ENCODE assay signal across 13 cellular contexts in genomic region chr2:233466991-233467603, GRCh38.
DNase-seq lines count a peak whose midpoint lies in the region; ATAC-seq, FAIRE-seq and TF ChIP-seq lines count a peak whose summit lies in the region.
"Had no signal": no experiment of that assay in that cellular context is flagged by ENCODE, and none has a peak within 500 bp of the region (broad histone marks: within the 10 kb centered on the region; RNA-seq: fewer than 3 reads in every experiment).

No MANE protein-coding gene starts in this region.

- in situ Hi-C loops in GM13976 (cut with MboI; ENCODE audit: low sequenced_read_pairs, unreplicated experiment): loop anchor here (25.0 kb wide), 1 partner anchor 245 kb away; the partner anchor contains the start of genes UGT1A4 and UGT1A5

- no peak for TF ChIP-seq CTCF in right atrium auricular region (IDR thresholded peaks at IDR 0.05)
- no peak for TF ChIP-seq CTCF in H1 (IDR thresholded peaks at IDR 0.05; ENCODE audit: control extremely low read depth in 1 of 3, insufficient read depth in 1 of 3, low read depth in 1 of 3, low read length in 3 of 3)
- TF ChIP-seq CTCF in suprapubic skin (IDR thresholded peaks at IDR 0.05): no peak
- no peak for TF ChIP-seq CTCF in GM13976 (IDR thresholded peaks at IDR 0.05; ENCODE audit: borderline replicate concordance, control extremely low read depth, extremely low read depth, insufficient read depth, missing control alignments)
- no peak for TF ChIP-seq CTCF in uterus (IDR thresholded peaks at IDR 0.05)

- no peak overlapping the region for H3K56ac ChIP-seq in H1 (replicated peaks; ENCODE audit: insufficient read length, low read depth, low read length)

- TF ChIP-seq EP300 in H1 (IDR thresholded peaks at IDR 0.05; ENCODE audit: borderline replicate concordance in 1 of 2, low read depth in 2 of 2, low read length in 2 of 2): no peak
- TF ChIP-seq EP300 in suprapubic skin (IDR thresholded peaks at IDR 0.05): no peak

- H4K5ac ChIP-seq in H1 (ENCODE audit: insufficient read length, low read depth, low read length): no peak overlapping the region

- H4K8ac ChIP-seq in H1 (ENCODE audit: extremely low read depth, insufficient read depth, low read length): peak overlapping the region; percentile 21; the same call in 1 of the 2 replicates
- H4K8ac ChIP-seq in neuronal stem cell (ENCODE audit: low read depth, low read length): no peak overlapping the region

- FAIRE-seq in H1 (lab: Jason Lieb, UNC): no peak

- H3K4me1 ChIP-seq in right atrium auricular region (peaks cover 0 to 17% of the 10 kb centered on the region in 2 donors), H1 (replicated peaks in 1 of 4; ENCODE audit: control insufficient read depth in 3 of 4, insufficient read depth in 4 of 4, low read length in 3 of 4) (no peaks in the 10 kb centered on the region), neuronal stem cell (ENCODE audit: control insufficient read depth in 2 of 2, insufficient read depth in 1 of 2, low read depth in 1 of 2, low read length in 2 of 2) (peaks cover 0 to 1% of the 10 kb centered on the region in 2 donors), suprapubic skin (peaks cover 10% of the 10 kb centered on the region), uterus (no peaks in the 10 kb centered on the region)

- H3K79me2 ChIP-seq in H1 (ENCODE audit: control insufficient read depth in 1 of 2, insufficient read depth in 2 of 2, low read length in 2 of 2): no peaks in the 10 kb centered on the region

- peaks cover 0 to 3% of the 10 kb centered on the region in 2 experiments for H4K20me1 ChIP-seq in H1 (replicated peaks in 1 of 2; ENCODE audit: control insufficient read depth in 1 of 2, insufficient read depth in 2 of 2, low read length in 2 of 2)

- H3K9me3 ChIP-seq in right atrium auricular region: no peaks in the 10 kb centered on the region
- H3K9me3 ChIP-seq in H1 (ENCODE audit: insufficient read depth in 2 of 2, low read depth in 1 of 2, low read length in 1 of 2): no peaks in the 10 kb centered on the region
- H3K9me3 ChIP-seq in neuronal stem cell (replicated peaks in 1 of 2; ENCODE audit: control insufficient read depth in 2 of 2, insufficient read depth in 1 of 2, low read depth in 1 of 2, low read length in 2 of 2): peaks cover 0 to 4% of the 10 kb centered on the region in 2 donors
- no peaks in the 10 kb centered on the region for H3K9me3 ChIP-seq in suprapubic skin
- H3K9me3 ChIP-seq in uterus: no peaks in the 10 kb centered on the region

- TF ChIP-seq POLR2A in H1 (IDR thresholded peaks at IDR 0.05; ENCODE audit: control extremely low read depth in 1 of 2, low read depth in 2 of 2, low read length in 2 of 2) (no peak), suprapubic skin (IDR thresholded peaks at IDR 0.05) (no peak), uterus (IDR thresholded peaks at IDR 0.05) (no peak)

- H3K23me2 ChIP-seq in H1 (ENCODE audit: low read depth, low read length): peaks cover 2% of the 10 kb centered on the region; the same call in 1 of the 2 replicates

- H3K18ac ChIP-seq in H1 (ENCODE audit: extremely low read depth, low read length): no peak overlapping the region
- H3K18ac ChIP-seq in neuronal stem cell (ENCODE audit: low read length): peak overlapping the region; percentile 48

- H3K23ac ChIP-seq in H1 (ENCODE audit: insufficient read length): no peak overlapping the region
- H3K23ac ChIP-seq in neuronal stem cell (ENCODE audit: low read depth, low read length, poor library complexity): peak overlapping the region; percentile 80

- 95% methylated on average over 14 of the region's 20 CpGs; no CpG with 5 or more reads in 1 of the 2 experiments for WGBS in H1 (ENCODE audit: extremely low coverage in 1 of 2, insufficient coverage in 1 of 2, insufficient read length in 1 of 2, insufficient replicate concordance in 2 of 2, low coverage in 1 of 2, low lambda C conversion rate in 2 of 2, missing lambda C conversion rate in 1 of 2), 2 experiments
- WGBS in neuronal stem cell (ENCODE audit: extremely low coverage in 2 of 2, insufficient read length in 2 of 2, insufficient replicate concordance in 1 of 2), 2 donors: no CpG with 5 or more reads among the region's 20 CpGs
- WGBS in suprapubic skin: 91% methylated on average over 20 of the region's 20 CpGs

- no peak overlapping the region for H2BK20ac ChIP-seq in H1 (ENCODE audit: low read length)

- H2BK120ac ChIP-seq in H1 (replicated peaks; ENCODE audit: low read depth, low read length) (no peak overlapping the region), neuronal stem cell (ENCODE audit: low read depth, low read length) (no peak overlapping the region)

- CTCF ChIA-PET in H1 (lab: Charles Lee; ENCODE audit: partially characterized antibody): interaction anchor here (1.1 to 3.2 kb wide), 3 partner anchors 18 to 62 kb away, joined by 3 to 12 read pairs (median 4); no protein-coding TSS in a partner anchor

- no peak overlapping the region for H3K14ac ChIP-seq in H1 (ENCODE audit: insufficient read length)
- H3K14ac ChIP-seq in neuronal stem cell (ENCODE audit: low read length): no peak overlapping the region

- POLR2A ChIA-PET in H1 (lab: Charles Lee; ENCODE audit: partially characterized antibody): interaction anchor here (0.5 to 0.6 kb wide), 2 partner anchors 144 to 164 kb away, joined by 3 read pairs; no protein-coding TSS in a partner anchor

- H3K4me2 ChIP-seq in H1 (ENCODE audit: insufficient read depth in 1 of 2, low read depth in 2 of 2, low read length in 2 of 2) (no peak overlapping the region), neuronal stem cell (ENCODE audit: insufficient read depth, low read length, poor library complexity, severe bottlenecking) (no peak overlapping the region)

- H3K27me3 ChIP-seq in right atrium auricular region (no peaks in the 10 kb centered on the region), H1 (replicated peaks in 1 of 4; ENCODE audit: control insufficient read depth in 3 of 4, extremely low read depth in 1 of 4, insufficient read depth in 3 of 4, low read length in 3 of 4) (no peaks in the 10 kb centered on the region), neuronal stem cell (ENCODE audit: control insufficient read depth in 3 of 3, insufficient read depth in 3 of 3, low read depth in 1 of 3, low read length in 3 of 3) (no peaks in the 10 kb centered on the region), suprapubic skin (no peaks in the 10 kb centered on the region), uterus (no peaks in the 10 kb centered on the region)

- no peak for TF ChIP-seq RAD21 in H1 (IDR thresholded peaks at IDR 0.05 in 1 of 2, conservative IDR thresholded peaks at IDR 0.05 in 1 of 2; ENCODE audit: low read depth in 2 of 2, low read length in 2 of 2)

- H3K27ac ChIP-seq in right atrium auricular region: no peak overlapping the region
- H3K27ac ChIP-seq in H1 (ENCODE audit: low read depth, low read length): no peak overlapping the region
- no peak overlapping the region for H3K27ac ChIP-seq in neuronal stem cell (replicated peaks; ENCODE audit: low read length)
- no peak overlapping the region for H3K27ac ChIP-seq in suprapubic skin
- no peak overlapping the region for H3K27ac ChIP-seq in uterus

- H2AK5ac ChIP-seq in H1 (ENCODE audit: low read depth, low read length) (no peak overlapping the region), neuronal stem cell (ENCODE audit: low read depth, low read length) (no peak overlapping the region)

- peaks cover 70% of the 10 kb centered on the region for H3K36me3 ChIP-seq in right atrium auricular region
- H3K36me3 ChIP-seq in H1 (ENCODE audit: control insufficient read depth in 2 of 4, insufficient read depth in 4 of 4, low read length in 3 of 4): peaks cover 2 to 11% (median 6%) of the 10 kb centered on the region in 4 experiments; a peak in 5 of 8 replicates
- H3K36me3 ChIP-seq in neuronal stem cell (replicated peaks in 1 of 2; ENCODE audit: control insufficient read depth in 2 of 2, insufficient read depth in 2 of 2, low read length in 2 of 2): peaks cover 28 to 82% of the 10 kb centered on the region in 2 donors
- peaks cover 76% of the 10 kb centered on the region for H3K36me3 ChIP-seq in suprapubic skin
- H3K36me3 ChIP-seq in uterus: no peaks in the 10 kb centered on the region

- H2BK12ac ChIP-seq in H1 (ENCODE audit: low read depth, low read length): no peak overlapping the region
- H2BK12ac ChIP-seq in neuronal stem cell (ENCODE audit: low read length): no peak overlapping the region

- DNase-seq in Right ventricle myocardium superior (peak; percentile 24), right atrium auricular region (ENCODE audit: low spot score) (no peak), H1 (ENCODE audit: low read depth in 1 of 2, low spot score in 2 of 2) (no peak), neuronal stem cell (ENCODE audit: low spot score) (no peak), suprapubic skin (ENCODE audit: low spot score in 2 of 2) (peak; percentile 54 to 65), GM13976 (ENCODE audit: low spot score) (no peak), uterus (no peak)
- DNase-seq: activated CD4-positive, alpha-beta T cell treated with anti-CD3 and anti-CD28 coated beads, Interleukin-2, amount 50 U/mL, for 48 hours; cerebellar nuclear complex; COR-L47; NCI-H2171 treated with DMSO at 0.1 percent for 48 hours had no signal

- H2BK15ac ChIP-seq in H1 (ENCODE audit: low read length): no peak overlapping the region
- H2BK15ac ChIP-seq in neuronal stem cell (ENCODE audit: low read length): no peak overlapping the region

- H3K4ac ChIP-seq in H1 (replicated peaks; ENCODE audit: insufficient read length, low read depth, low read length) (no peak overlapping the region), neuronal stem cell (ENCODE audit: low read length) (no peak overlapping the region)

- no peak overlapping the region for H3K9ac ChIP-seq in H1 (replicated peaks in 1 of 4; ENCODE audit: extremely low read depth in 1 of 4, low read depth in 3 of 4, low read length in 3 of 4)
- H3K9ac ChIP-seq in neuronal stem cell (ENCODE audit: low read depth, low read length, poor library complexity): no peak overlapping the region

- H4K91ac ChIP-seq in H1 (replicated peaks; ENCODE audit: insufficient read length, low read length) (no peak overlapping the region), neuronal stem cell (ENCODE audit: low read depth, low read length, poor library complexity) (no peak overlapping the region)

- H2AFZ ChIP-seq in H1 (ENCODE audit: low read length): no peak overlapping the region
- no peak overlapping the region for H2AFZ ChIP-seq in neuronal stem cell (ENCODE audit: low read length)

- intact Hi-C loops in Right ventricle myocardium superior (cut with DNase I): no loop called here
- intact Hi-C loops in uterus (cut with DNase I; ENCODE audit: low total_unique reads): no loop called here

- no peak overlapping the region for H3K4me3 ChIP-seq in right atrium auricular region
- H3K4me3 ChIP-seq in H1 (ENCODE audit: extremely low read depth in 1 of 4, insufficient read depth in 2 of 4, low read depth in 3 of 4, low read length in 4 of 4): no peak overlapping the region
- H3K4me3 ChIP-seq in neuronal stem cell (ENCODE audit: low read length in 2 of 2): no peak overlapping the region
- no peak overlapping the region for H3K4me3 ChIP-seq in suprapubic skin
- H3K4me3 ChIP-seq in uterus: no peak overlapping the region

- ATAC-seq in Right ventricle myocardium superior (ENCODE audit: poor library complexity) (no peak), HG02678 (IDR thresholded peaks at IDR 0.05; ENCODE audit: unreplicated experiment) (no peak)
- ATAC-seq: left colon had no signal

- H2BK5ac ChIP-seq in H1 (ENCODE audit: low read depth, low read length) (no peak overlapping the region), neuronal stem cell (ENCODE audit: low read length) (no peak overlapping the region)

- H3K79me1 ChIP-seq in H1 (ENCODE audit: low read depth, low read length) (no peaks in the 10 kb centered on the region), neuronal stem cell (ENCODE audit: low read depth, low read length) (no peaks in the 10 kb centered on the region)

Comparison
In these comparisons a context has a peak if more than half of its experiments do, and no peak if none do; other contexts are left out.
1. DNase-seq: peak in Right ventricle myocardium superior (single experiment) and suprapubic skin (2 of 2); none in right atrium auricular region (single experiment), H1 (0 of 2), neuronal stem cell (single experiment), GM13976 (single experiment) and uterus (0 of 2).